In the genomic region with DNA sequence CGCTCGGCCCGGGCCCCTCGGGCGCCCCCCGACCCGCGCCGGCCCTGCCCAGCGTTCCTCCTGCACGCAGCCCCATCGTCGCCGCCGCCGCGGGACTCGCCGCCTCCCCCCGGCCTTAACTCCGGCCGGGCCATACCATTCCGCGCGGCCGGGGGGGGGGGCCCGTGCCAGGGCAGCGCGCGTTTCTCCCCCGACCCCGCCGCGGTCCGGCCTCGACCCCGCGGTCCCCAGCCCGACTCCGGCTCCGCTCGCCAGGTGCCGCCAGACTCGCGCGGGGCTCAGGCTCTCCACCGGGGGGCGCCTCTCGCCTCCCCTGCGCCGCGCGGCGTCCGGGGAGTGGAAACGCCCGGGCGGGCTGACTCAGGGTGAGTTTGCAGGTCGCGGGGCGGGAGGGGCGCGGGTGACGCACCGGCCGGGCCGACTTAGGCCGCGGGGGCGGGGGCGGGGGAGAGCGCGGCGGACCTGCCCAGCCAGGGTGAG, we compare ENCODE assay signal across 8 cellular contexts. TPM values are rescaled to one million over a fixed set of nuclear protein-coding genes. Genes with fewer than 3 reads are reported as not detected.
DNase-seq lines count a peak whose midpoint lies in the region; ATAC-seq and TF ChIP-seq lines count a peak whose summit lies in the region.

A gene (minus strand): TSS at position 91 of the 480 bp plus-strand sequence. CDS start 15 bp downstream, at position 76.

- H3K4me3 ChIP-seq in colonic mucosa = peak within 1 kb of the TSS; percentile 65

- H3K9ac ChIP-seq in colonic mucosa (ENCODE audit: low read depth in 2 of 2, low read length in 2 of 2) = peak within 1 kb of the TSS; percentile 79 to 97

- DNase-seq in SKM-1 treated with dmso at 0.1 percent for 144 hours (lab: John Stamatoyannopoulos, UW; ENCODE audit: unreplicated experiment) (peak; percentile 24), SKM-1 (lab: John Stamatoyannopoulos, UW; ENCODE audit: unreplicated experiment) (no peak), NCI-H2196 (lab: John Stamatoyannopoulos, UW; ENCODE audit: unreplicated experiment) (peak; percentile 86), colonic mucosa (peak; percentile 89), left kidney (ENCODE audit: low read depth, low spot score) (peak; percentile 94)
- peak; percentile 80 to 81 for DNase-seq in activated CD4-positive, alpha-beta T cell treated with anti-CD3 and anti-CD28 coated beads for 4 hours
- DNase-seq in stimulated activated CD4-positive, alpha-beta T cell treated with anti-CD3 and anti-CD28 coated beads, Interleukin-1b, Interleukin-23, amount 100 ng/mL, for 48 hours = peak; percentile 82

- peak; percentile 76 for ATAC-seq in HG02870 (IDR thresholded peaks at IDR 0.05; ENCODE audit: unreplicated experiment)

- H3K9me3 ChIP-seq in colonic mucosa = no peaks in the 10 kb centered on the region

- H3K36me3 ChIP-seq in colonic mucosa = no peaks in the 10 kb centered on the region

- TF ChIP-seq CTCF in colonic mucosa (IDR thresholded peaks at IDR 0.05) = peak; percentile 44

- H3K27me3 ChIP-seq in colonic mucosa = no peaks in the 10 kb centered on the region

- intact Hi-C loops in colonic mucosa (cut with DNase I) = loop anchor here (5.0 kb wide), 1 partner anchor 106 kb away; no protein-coding TSS in a partner anchor

- H3K4me1 ChIP-seq in colonic mucosa = no peaks in the 10 kb centered on the region

- H3K27ac ChIP-seq in colonic mucosa = peak within 1 kb of the TSS; percentile 57

RNA-seq across cellular contexts. Expression of the gene that starts here (rescaled TPM):
- total RNA-seq in colonic mucosa = 10 to 100 TPM; 20.8 to 25.3 TPM
